Comparison of ENCODE assay signal across 19 cellular contexts in genomic region chr10:3747248-3747960, GRCh38. TPM values are rescaled to one million over a fixed set of nuclear protein-coding genes. Genes with fewer than 3 reads are reported as not detected.
A peak's percentile ranks its signal among the peaks of the same experiment; 100 is the strongest.
DNase-seq lines count a peak whose midpoint lies in the region; ATAC-seq and TF ChIP-seq lines count a peak whose summit lies in the region.
"Had no signal": no experiment of that assay in that cellular context is flagged by ENCODE, and none has a peak within 500 bp of the region (broad histone marks: within the 10 kb centered on the region; RNA-seq: fewer than 3 reads in every experiment).

No MANE protein-coding gene starts in this region.

- H2BK120ac ChIP-seq in neuronal stem cell (ENCODE audit: low read depth, low read length) = no peak overlapping the region

- no peak overlapping the region for H3K4ac ChIP-seq in neuronal stem cell (ENCODE audit: low read length)

- WGBS in neuronal stem cell (ENCODE audit: extremely low coverage in 2 of 2, insufficient read length in 2 of 2, insufficient replicate concordance in 1 of 2), 2 donors = no CpG with 5 or more reads among the region's 27 CpGs

- CTCF ChIA-PET in activated CD8-positive, alpha-beta memory T cell treated with anti-CD3 and anti-CD28 coated beads, Interleukin-2, amount 10 ng/mL, durations not matched to agents 7 days and 5 days (lab: Charles Lee) = no interaction called here
- CTCF ChIA-PET in HEK293T (lab: Yijun Ruan, JAX) = no interaction called here
- CTCF ChIA-PET in naive thymus-derived CD4-positive, alpha-beta T cell (lab: Charles Lee) = interaction anchor here (1.4 kb wide), 1 partner anchor 8 kb away, joined by 5 read pairs; no protein-coding TSS in a partner anchor

- H3K9me3 ChIP-seq in neuronal stem cell (replicated peaks in 1 of 2; ENCODE audit: control insufficient read depth in 2 of 2, insufficient read depth in 1 of 2, low read depth in 1 of 2, low read length in 2 of 2) = no peaks in the 10 kb centered on the region
- no peaks in the 10 kb centered on the region for H3K9me3 ChIP-seq in uterus
- no peaks in the 10 kb centered on the region for H3K9me3 ChIP-seq in naive thymus-derived CD4-positive, alpha-beta T cell (ENCODE audit: control insufficient read depth in 2 of 3, low read length in 3 of 3)

- no peak overlapping the region for H3K27ac ChIP-seq in neuronal stem cell (replicated peaks; ENCODE audit: low read length)
- peak overlapping the region; percentile 43 to 87 for H3K27ac ChIP-seq in uterus
- no peak overlapping the region for H3K27ac ChIP-seq in naive thymus-derived CD4-positive, alpha-beta T cell (ENCODE audit: low read depth, low read length)
- H3K27ac ChIP-seq: HL-60 had no signal

- peaks cover 5% of the 10 kb centered on the region for H3K4me1 Mint-ChIP-seq in activated CD8-positive, alpha-beta memory T cell treated with anti-CD3 and anti-CD28 coated beads, Interleukin-2, amount 10 ng/mL, durations not matched to agents 7 days and 5 days
- peaks cover 0 to 22% (median 5%) of the 10 kb centered on the region in 7 donors for H3K4me1 Mint-ChIP-seq in naive thymus-derived CD4-positive, alpha-beta T cell

- H3K9ac ChIP-seq in neuronal stem cell (ENCODE audit: low read depth, low read length, poor library complexity) = no peak overlapping the region

- no peak overlapping the region for H4K8ac ChIP-seq in neuronal stem cell (ENCODE audit: low read depth, low read length)

- H2AFZ ChIP-seq in neuronal stem cell (ENCODE audit: low read length) = no peak overlapping the region

- DNase-seq in activated CD8-positive, alpha-beta memory T cell treated with anti-CD3 and anti-CD28 coated beads, Interleukin-2, amount 10 ng/mL, durations not matched to agents 7 days and 5 days = peak; percentile 22
- DNase-seq in activated CD8-positive, alpha-beta memory T cell treated with anti-CD3 and anti-CD28 coated beads, Interleukin-2, amount 50 U/mL, for 4 hours = no peak
- DNase-seq in left cardiac atrium = peak; percentile 41
- no peak for DNase-seq in neuronal stem cell (ENCODE audit: low spot score)
- DNase-seq in uterus = no peak
- no peak for DNase-seq in HEK293T (ENCODE audit: extremely low spot score)
- no peak for DNase-seq in activated effector memory CD4-positive, alpha-beta T cell treated with Interleukin-2 at 50 U/mL for 16 hours
- DNase-seq in naive thymus-derived CD4-positive, alpha-beta T cell = no peak
- DNase-seq: activated naive CD4-positive, alpha-beta T cell treated with anti-CD3 and anti-CD28 coated beads, Interleukin-2, amount 50 U/mL, for 16 hours; activated T-cell treated with anti-CD3 and anti-CD28 coated beads for 4 hours; CD4-positive, CD25-positive, alpha-beta regulatory T cell; effector memory CD4-positive, alpha-beta T cell; NCI-H1048; NCI-H2171; NK-92 treated with Interleukin-12 subunit alpha and Interleukin-12 subunit beta, amount 100 ng/mL, for 24 hours; posterior cingulate gyrus; T-helper 1 cell had no signal

- peaks cover 6% of the 10 kb centered on the region for H3K27me3 Mint-ChIP-seq in activated CD8-positive, alpha-beta memory T cell treated with anti-CD3 and anti-CD28 coated beads, Interleukin-2, amount 10 ng/mL, durations not matched to agents 7 days and 5 days
- H3K27me3 Mint-ChIP-seq in naive thymus-derived CD4-positive, alpha-beta T cell = peaks cover 0 to 3% (median 0%) of the 10 kb centered on the region in 5 donors
- H3K27me3 Mint-ChIP-seq: CD4-positive, CD25-positive, alpha-beta regulatory T cell had no signal

- H2BK5ac ChIP-seq in neuronal stem cell (ENCODE audit: low read length) = peak overlapping the region; percentile 63

- H3K18ac ChIP-seq in neuronal stem cell (ENCODE audit: low read length) = peak overlapping the region; percentile 35

- H3K4me3 ChIP-seq in neuronal stem cell (ENCODE audit: low read length in 2 of 2) = no peak overlapping the region
- no peak overlapping the region for H3K4me3 ChIP-seq in uterus
- H3K4me3 ChIP-seq in naive thymus-derived CD4-positive, alpha-beta T cell (ENCODE audit: low read length) = no peak overlapping the region

- H3K14ac ChIP-seq in neuronal stem cell (ENCODE audit: low read length) = no peak overlapping the region

- H3K27me3 ChIP-seq in neuronal stem cell (ENCODE audit: control insufficient read depth in 3 of 3, insufficient read depth in 3 of 3, low read depth in 1 of 3, low read length in 3 of 3) (no peaks in the 10 kb centered on the region), uterus (no peaks in the 10 kb centered on the region)
- H3K27me3 ChIP-seq in naive thymus-derived CD4-positive, alpha-beta T cell (ENCODE audit: control insufficient read depth in 2 of 2, insufficient read depth in 2 of 2, low read length in 2 of 2) = no peaks in the 10 kb centered on the region

- H3K4me2 ChIP-seq in neuronal stem cell (ENCODE audit: insufficient read depth, low read length, poor library complexity, severe bottlenecking) = no peak overlapping the region

- H3K4me1 ChIP-seq in neuronal stem cell (ENCODE audit: control insufficient read depth in 2 of 2, insufficient read depth in 1 of 2, low read depth in 1 of 2, low read length in 2 of 2) (peaks cover 2 to 20% of the 10 kb centered on the region in 2 donors), uterus (peaks cover 7 to 10% of the 10 kb centered on the region in 2 donors)
- no peaks in the 10 kb centered on the region for H3K4me1 ChIP-seq in naive thymus-derived CD4-positive, alpha-beta T cell (ENCODE audit: control insufficient read depth in 2 of 2, insufficient read depth in 2 of 2, low read length in 2 of 2)

- no peak overlapping the region for H3K27ac Mint-ChIP-seq in activated CD8-positive, alpha-beta memory T cell treated with anti-CD3 and anti-CD28 coated beads, Interleukin-2, amount 10 ng/mL, durations not matched to agents 7 days and 5 days
- no peak overlapping the region for H3K27ac Mint-ChIP-seq in naive thymus-derived CD4-positive, alpha-beta T cell
- H3K27ac Mint-ChIP-seq: CD4-positive, CD25-positive, alpha-beta regulatory T cell had no signal

- no peak overlapping the region for H4K91ac ChIP-seq in neuronal stem cell (ENCODE audit: low read depth, low read length, poor library complexity)

- H2BK12ac ChIP-seq in neuronal stem cell (ENCODE audit: low read length) = peak overlapping the region; percentile 53

- intact Hi-C loops in left cardiac atrium (cut with DNase I) (no loop called here), uterus (cut with DNase I; ENCODE audit: low total_unique reads) (no loop called here)
- intact Hi-C loops in naive thymus-derived CD4-positive, alpha-beta T cell (cut with micrococcal nuclease) = no loop called here

- no peaks in the 10 kb centered on the region for H3K79me1 ChIP-seq in neuronal stem cell (ENCODE audit: low read depth, low read length)

- no peak overlapping the region for H3K23ac ChIP-seq in neuronal stem cell (ENCODE audit: low read depth, low read length, poor library complexity)

- H3K36me3 ChIP-seq in neuronal stem cell (replicated peaks in 1 of 2; ENCODE audit: control insufficient read depth in 2 of 2, insufficient read depth in 2 of 2, low read length in 2 of 2) (no peaks in the 10 kb centered on the region), uterus (no peaks in the 10 kb centered on the region)
- no peaks in the 10 kb centered on the region for H3K36me3 ChIP-seq in naive thymus-derived CD4-positive, alpha-beta T cell (ENCODE audit: control insufficient read depth in 2 of 3, insufficient read depth in 3 of 3, low read length in 3 of 3)

- POLR2A ChIA-PET in HEK293T (lab: Yijun Ruan, JAX) = no interaction called here
- POLR2A ChIA-PET in naive thymus-derived CD4-positive, alpha-beta T cell (lab: Charles Lee) = no interaction called here

- no peak overlapping the region for H3K4me3 Mint-ChIP-seq in activated CD8-positive, alpha-beta memory T cell treated with anti-CD3 and anti-CD28 coated beads, Interleukin-2, amount 10 ng/mL, durations not matched to agents 7 days and 5 days
- H3K4me3 Mint-ChIP-seq in naive thymus-derived CD4-positive, alpha-beta T cell = no peak overlapping the region
- H3K4me3 Mint-ChIP-seq: CD4-positive, CD25-positive, alpha-beta regulatory T cell had no signal

- peak overlapping the region; percentile 12 for H2AK5ac ChIP-seq in neuronal stem cell (ENCODE audit: low read depth, low read length)

- peak overlapping the region; percentile 35 for H2BK15ac ChIP-seq in neuronal stem cell (ENCODE audit: low read length)

- ATAC-seq in activated CD8-positive, alpha-beta memory T cell treated with anti-CD3 and anti-CD28 coated beads, Interleukin-2, amount 10 ng/mL, durations not matched to agents 7 days and 5 days = no peak
- peak; percentile 66 to 67 for ATAC-seq in left cardiac atrium
- no peak for ATAC-seq in naive thymus-derived CD4-positive, alpha-beta T cell
- ATAC-seq: activated CD4-positive, CD25-positive, alpha-beta regulatory T cell treated with anti-CD3 and anti-CD28 coated beads, Interleukin-2, amount 50 U/mL, for 24 hours had no signal

- TF ChIP-seq CTCF in uterus (IDR thresholded peaks at IDR 0.05) = no peak

- TF ChIP-seq POLR2A in uterus (IDR thresholded peaks at IDR 0.05) = no peak

- H3K36me3 Mint-ChIP-seq in activated CD8-positive, alpha-beta memory T cell treated with anti-CD3 and anti-CD28 coated beads, Interleukin-2, amount 10 ng/mL, durations not matched to agents 7 days and 5 days = peaks cover 2% of the 10 kb centered on the region
- peaks cover 0 to 2% (median 0%) of the 10 kb centered on the region in 5 donors for H3K36me3 Mint-ChIP-seq in naive thymus-derived CD4-positive, alpha-beta T cell
- H3K36me3 Mint-ChIP-seq: CD4-positive, CD25-positive, alpha-beta regulatory T cell had no signal

- no peaks in the 10 kb centered on the region for H3K9me3 Mint-ChIP-seq in activated CD8-positive, alpha-beta memory T cell treated with anti-CD3 and anti-CD28 coated beads, Interleukin-2, amount 10 ng/mL, durations not matched to agents 7 days and 5 days (ENCODE audit: low read depth)
- no peaks in the 10 kb centered on the region for H3K9me3 Mint-ChIP-seq in naive thymus-derived CD4-positive, alpha-beta T cell
- H3K9me3 Mint-ChIP-seq: CD4-positive, CD25-positive, alpha-beta regulatory T cell had no signal

TF ChIP-seq in HEK293T, 16 proteins besides CTCF, POLR2A, EP300 and RAD21 (continues in another document):
- TF ChIP-seq L3MBTL2 (conservative IDR thresholded peaks at IDR 0.05) (no peak), HDGF (IDR thresholded peaks at IDR 0.05; ENCODE audit: borderline replicate concordance) (no peak), SUZ12 (IDR thresholded peaks at IDR 0.05) (no peak), LEF1 (IDR thresholded peaks at IDR 0.05; ENCODE audit: borderline replicate concordance) (no peak), ZNF384 (IDR thresholded peaks at IDR 0.05) (no peak), ARNT (IDR thresholded peaks at IDR 0.05) (no peak), SP1 (IDR thresholded peaks at IDR 0.05) (no peak), NFRKB (IDR thresholded peaks at IDR 0.05) (no peak)

RNA-seq across cellular contexts. Expression of gene KLF6, which starts 37.6 kb away (rescaled TPM):
- 100 to 1,000 TPM; 149 to 208 TPM for total RNA-seq in activated CD8-positive, alpha-beta memory T cell treated with anti-CD3 and anti-CD28 coated beads, Interleukin-2, amount 10 ng/mL, durations not matched to agents 7 days and 5 days
- total RNA-seq in left cardiac atrium (10 to 100 TPM; 76.3 to 78.7 TPM), uterus (100 to 1,000 TPM in 2 of 4 donors, 10 to 100 TPM in 2; 47.9 to 128 (median 87.4) TPM)
- 12.9 TPM for polyA plus RNA-seq in neuronal stem cell (2013, experiment 1 of 2)
- polyA plus RNA-seq in neuronal stem cell (2013, experiment 2 of 2) = 13.2 TPM
- 1,000 to 10,000 TPM in 1 of 5 experiments, 100 to 1,000 TPM in 4; 142 to 1,870 (median 168) TPM for total RNA-seq in naive thymus-derived CD4-positive, alpha-beta T cell
- 100 to 1,000 TPM; 153 to 190 TPM for polyA plus RNA-seq in naive thymus-derived CD4-positive, alpha-beta T cell

Comparison
In these comparisons a context has a peak if more than half of its experiments do, and no peak if none do; other contexts are left out.
1. DNase-seq: peak in activated CD8-positive, alpha-beta memory T cell treated with anti-CD3 and anti-CD28 coated beads, Interleukin-2, amount 10 ng/mL, durations not matched to agents 7 days and 5 days (single experiment) and left cardiac atrium (single experiment); none in activated CD8-positive, alpha-beta memory T cell treated with anti-CD3 and anti-CD28 coated beads, Interleukin-2, amount 50 U/mL, for 4 hours (single experiment), neuronal stem cell (single experiment), uterus (0 of 2), HEK293T (single experiment), activated effector memory CD4-positive, alpha-beta T cell treated with Interleukin-2 at 50 U/mL for 16 hours (single experiment) and naive thymus-derived CD4-positive, alpha-beta T cell (0 of 9).
2. ATAC-seq: peak in left cardiac atrium (2 of 2); none in activated CD8-positive, alpha-beta memory T cell treated with anti-CD3 and anti-CD28 coated beads, Interleukin-2, amount 10 ng/mL, durations not matched to agents 7 days and 5 days (single experiment) and naive thymus-derived CD4-positive, alpha-beta T cell (single experiment).
3. H3K27ac ChIP-seq: peak in uterus (2 of 2); none in neuronal stem cell (single experiment) and naive thymus-derived CD4-positive, alpha-beta T cell (single experiment).